23 cellular contexts compared by ENCODE assay signal in genomic region chr13:102267191-102267590, GRCh38.
"Had no signal": no experiment of that assay in that cellular context is flagged by ENCODE, and none has a peak within 500 bp of the region (broad histone marks: within the 10 kb centered on the region; RNA-seq: fewer than 3 reads in every experiment).

No MANE protein-coding gene starts in this region.

- H3K4me1 ChIP-seq: heart left ventricle, left lung, pancreas, right lobe of liver, tibial nerve, upper lobe of left lung had no signal

- H3K9me3 Mint-ChIP-seq: neural crest cell; stimulated activated naive CD8-positive, alpha-beta T cell treated with anti-CD3 and anti-CD28 coated beads, Interleukin-15, Interleukin-2, amounts not matched to agents 100 ng/mL and 50 ng/mL, for 24 hours had no signal

- H3K4me3 Mint-ChIP-seq: natural killer cell treated with Interleukin-12 subunit alpha and Interleukin-12 subunit beta and Interleukin-15 and Interleukin-18, amount 100 ng/mL, for 72 hours; neural crest cell; stimulated activated naive B cell treated with anti-CD40 and anti-IgM and Interleukin-4, amounts not matched to agents 10 μg/mL and 1 μg/mL and 100 μg/mL, for 72 hours; stimulated activated naive CD8-positive, alpha-beta T cell treated with anti-CD3 and anti-CD28 coated beads, Interleukin-15, Interleukin-2, amounts not matched to agents 100 ng/mL and 50 ng/mL, for 24 hours had no signal

- H3K36me3 ChIP-seq: gastroesophageal sphincter, heart left ventricle, left lung, neutrophil, pancreas, right lobe of liver, thoracic aorta, tibial nerve, upper lobe of left lung had no signal

- H3K27ac ChIP-seq: epithelial cell of prostate, gastroesophageal sphincter, heart left ventricle, hepatocyte, left lung, neutrophil, pancreas, right lobe of liver, thoracic aorta, tibial nerve, upper lobe of left lung had no signal

- H3K9me3 ChIP-seq: gastroesophageal sphincter, left lung, neutrophil, pancreas, right lobe of liver, thoracic aorta, upper lobe of left lung had no signal

- H3K27me3 Mint-ChIP-seq: natural killer cell treated with Interleukin-12 subunit alpha and Interleukin-12 subunit beta and Interleukin-15 and Interleukin-18, amount 100 ng/mL, for 72 hours had no signal

- H3K27ac Mint-ChIP-seq: natural killer cell treated with Interleukin-12 subunit alpha and Interleukin-12 subunit beta and Interleukin-15 and Interleukin-18, amount 100 ng/mL, for 72 hours; stimulated activated naive B cell treated with anti-CD40 and anti-IgM and Interleukin-4, amounts not matched to agents 10 μg/mL and 1 μg/mL and 100 μg/mL, for 72 hours; stimulated activated naive CD8-positive, alpha-beta T cell treated with anti-CD3 and anti-CD28 coated beads, Interleukin-15, Interleukin-2, amounts not matched to agents 100 ng/mL and 50 ng/mL, for 24 hours had no signal

- H3K4me2 ChIP-seq: hepatocyte had no signal

- H3K79me2 ChIP-seq: hepatocyte had no signal

- DNase-seq: cortex of kidney; effector CD4-positive, alpha-beta T cell; heart left ventricle; left cardiac atrium; left lung; mesendoderm; pancreas; right lobe of liver; small intestine; stimulated activated CD4-positive, alpha-beta T cell treated with anti-CD3 and anti-CD28 coated beads, Interleukin-15, amount 100 ng/mL, for 24 hours; stimulated activated CD4-positive, alpha-beta T cell treated with anti-CD3 and anti-CD28 coated beads, Interleukin-2, amount 100 ng/mL, for 48 hours; stimulated activated naive B cell treated with anti-CD40 and anti-IgM and Interleukin-4, amounts not matched to agents 10 μg/mL and 1 μg/mL and 100 μg/mL, for 72 hours; upper lobe of left lung had no signal

- H3K4me1 Mint-ChIP-seq: neural crest cell; stimulated activated naive B cell treated with anti-CD40 and anti-IgM and Interleukin-4, amounts not matched to agents 10 μg/mL and 1 μg/mL and 100 μg/mL, for 72 hours had no signal

- H3K27me3 ChIP-seq: gastroesophageal sphincter, heart left ventricle, hepatocyte, left lung, neutrophil, pancreas, right lobe of liver, tibial nerve, upper lobe of left lung had no signal

- H3K36me3 Mint-ChIP-seq: natural killer cell treated with Interleukin-12 subunit alpha and Interleukin-12 subunit beta and Interleukin-15 and Interleukin-18, amount 100 ng/mL, for 72 hours; stimulated activated naive B cell treated with anti-CD40 and anti-IgM and Interleukin-4, amounts not matched to agents 10 μg/mL and 1 μg/mL and 100 μg/mL, for 72 hours had no signal

- H3K4me3 ChIP-seq: gastroesophageal sphincter, heart left ventricle, hepatocyte, left lung, pancreas, right lobe of liver, thoracic aorta, tibial nerve, upper lobe of left lung had no signal

- ATAC-seq: esophagus mucosa; gastroesophageal sphincter; heart left ventricle; left cardiac atrium; left lung; natural killer cell treated with Interleukin-12 subunit alpha and Interleukin-12 subunit beta and Interleukin-15 and Interleukin-18, amount 100 ng/mL, for 72 hours; pancreas; right lobe of liver; stimulated activated naive B cell treated with anti-CD40 and anti-IgM and Interleukin-4, amounts not matched to agents 10 μg/mL and 1 μg/mL and 100 μg/mL, for 72 hours had no signal

- H2AFZ ChIP-seq: hepatocyte had no signal
